In the genomic region with DNA sequence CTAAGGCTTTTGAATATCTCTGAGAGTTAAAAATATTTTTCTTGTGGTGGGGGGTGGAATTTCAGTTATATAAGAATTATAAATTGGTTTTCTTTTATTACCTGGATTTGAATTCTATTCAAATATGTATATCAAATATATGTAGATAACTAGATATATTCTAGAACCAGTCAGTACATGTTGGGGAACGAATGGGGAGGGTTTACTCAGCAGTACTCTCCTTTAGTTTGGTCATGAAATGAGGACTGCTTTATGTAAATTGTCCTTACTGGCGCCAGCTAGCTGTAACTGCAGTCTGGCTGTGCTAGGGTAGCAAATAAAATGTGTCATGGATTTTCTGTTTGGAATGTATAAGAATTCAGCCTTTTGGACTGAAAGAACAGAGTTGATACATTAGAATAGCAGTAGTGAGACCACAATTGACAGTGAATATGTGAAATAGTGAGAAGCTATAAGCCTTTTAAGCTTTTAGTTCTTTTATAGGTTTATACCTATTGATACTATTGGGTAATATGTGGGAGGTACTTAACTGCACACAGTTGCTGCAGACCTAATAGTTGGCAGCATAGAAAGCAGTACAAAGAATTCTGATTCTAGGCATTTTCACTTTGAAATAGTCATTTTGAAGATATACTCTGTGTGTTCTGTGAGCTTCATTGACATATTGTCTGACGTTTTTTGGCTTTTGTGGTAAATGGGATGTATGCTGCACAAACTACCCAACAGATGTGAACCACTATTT, we compare ENCODE assay signal across 8 cellular contexts. TPM values are rescaled to one million over a fixed set of nuclear protein-coding genes. Genes with fewer than 3 reads are reported as not detected.
DNase-seq lines count a peak whose midpoint lies in the region; ATAC-seq lines count a peak whose summit lies in the region.

No MANE protein-coding gene starts in this region.

- peaks cover 40% of the 10 kb centered on the region for H3K36me3 Mint-ChIP-seq in activated CD4-positive, alpha-beta T cell treated with anti-CD3 and anti-CD28 coated beads for 36 hours (ENCODE audit: low read depth)
- H3K36me3 Mint-ChIP-seq in stimulated activated naive CD8-positive, alpha-beta T cell treated with anti-CD3 and anti-CD28 coated beads, Interleukin-15, Interleukin-2, amounts not matched to agents 100 ng/mL and 50 ng/mL, for 24 hours (ENCODE audit: low read depth), result peaks cover 50% of the 10 kb centered on the region

- intact Hi-C loops in activated CD4-positive, alpha-beta T cell treated with anti-CD3 and anti-CD28 coated beads for 36 hours (cut with DNase I, micrococcal nuclease), result loop anchor here (1.0 to 10.0 kb wide), 10 partner anchors 9 to 558 kb away; a partner anchor contains a TSS

- H3K27ac ChIP-seq in caudate nucleus (ENCODE audit: low read depth, low read length), result peak overlapping the region; percentile 7

- ATAC-seq in activated CD4-positive, alpha-beta T cell treated with anti-CD3 and anti-CD28 coated beads for 36 hours, result peak; percentile 82
- peak; percentile 59 for ATAC-seq in GM21619 (IDR thresholded peaks at IDR 0.05; ENCODE audit: unreplicated experiment)

- peak overlapping the region; percentile 96 for H3K27ac Mint-ChIP-seq in activated CD4-positive, alpha-beta T cell treated with anti-CD3 and anti-CD28 coated beads for 36 hours
- H3K27ac Mint-ChIP-seq in stimulated activated naive CD8-positive, alpha-beta T cell treated with anti-CD3 and anti-CD28 coated beads, Interleukin-15, Interleukin-2, amounts not matched to agents 100 ng/mL and 50 ng/mL, for 24 hours, result peak overlapping the region; percentile 91

- peak overlapping the region; percentile 71 for H3K4me3 Mint-ChIP-seq in activated CD4-positive, alpha-beta T cell treated with anti-CD3 and anti-CD28 coated beads for 36 hours
- peak overlapping the region; percentile 79 for H3K4me3 Mint-ChIP-seq in stimulated activated naive CD8-positive, alpha-beta T cell treated with anti-CD3 and anti-CD28 coated beads, Interleukin-15, Interleukin-2, amounts not matched to agents 100 ng/mL and 50 ng/mL, for 24 hours

- peaks cover 4% of the 10 kb centered on the region for H3K9me3 Mint-ChIP-seq in activated CD4-positive, alpha-beta T cell treated with anti-CD3 and anti-CD28 coated beads for 36 hours (ENCODE audit: low read depth)
- peaks cover 7% of the 10 kb centered on the region for H3K9me3 Mint-ChIP-seq in stimulated activated naive CD8-positive, alpha-beta T cell treated with anti-CD3 and anti-CD28 coated beads, Interleukin-15, Interleukin-2, amounts not matched to agents 100 ng/mL and 50 ng/mL, for 24 hours

- DNase-seq in activated CD4-positive, alpha-beta T cell treated with anti-CD3 and anti-CD28 coated beads for 36 hours, result peak; percentile 66
- no peak for DNase-seq in activated CD4-positive, alpha-beta T cell treated with anti-CD3 and anti-CD28 coated beads, Interleukin-2, amount 50 U/mL, for 48 hours
- DNase-seq in HuH-7.5 (ENCODE audit: low spot score) (peak; percentile 22), RPMI7951 (ENCODE audit: low read depth) (peak; percentile 72), caudate nucleus (lab: John Stamatoyannopoulos, UW) (peak in 7 of 61 donors; percentile 3 to 83 (median 24)), kidney glomerular epithelial cell (lab: John Stamatoyannopoulos, UW) (peak; percentile 74)

- POLR2A ChIA-PET in activated CD4-positive, alpha-beta T cell treated with anti-CD3 and anti-CD28 coated beads for 36 hours (lab: Charles Lee), result interaction anchor here (0.6 to 4.3 kb wide), 10 partner anchors 9 to 376 kb away, joined by 3 to 27 read pairs (median 4); a partner anchor contains a TSS

- CTCF ChIA-PET in activated CD4-positive, alpha-beta T cell treated with anti-CD3 and anti-CD28 coated beads for 36 hours (lab: Charles Lee), result interaction anchor here (0.8 to 5.1 kb wide), 13 partner anchors 10 to 139 kb away, joined by 3 to 44 read pairs (median 5); a partner anchor contains a TSS

- peaks cover 77% of the 10 kb centered on the region for H3K4me1 Mint-ChIP-seq in activated CD4-positive, alpha-beta T cell treated with anti-CD3 and anti-CD28 coated beads for 36 hours
- peaks cover 96% of the 10 kb centered on the region for H3K4me1 Mint-ChIP-seq in stimulated activated naive CD8-positive, alpha-beta T cell treated with anti-CD3 and anti-CD28 coated beads, Interleukin-15, Interleukin-2, amounts not matched to agents 100 ng/mL and 50 ng/mL, for 24 hours (ENCODE audit: low read depth)

- no peaks in the 10 kb centered on the region for H3K27me3 Mint-ChIP-seq in activated CD4-positive, alpha-beta T cell treated with anti-CD3 and anti-CD28 coated beads for 36 hours
- no peaks in the 10 kb centered on the region for H3K27me3 Mint-ChIP-seq in stimulated activated naive CD8-positive, alpha-beta T cell treated with anti-CD3 and anti-CD28 coated beads, Interleukin-15, Interleukin-2, amounts not matched to agents 100 ng/mL and 50 ng/mL, for 24 hours

RNA-seq across cellular contexts. Expression of a gene that starts 29.0 kb away (rescaled TPM):
- total RNA-seq in activated CD4-positive, alpha-beta T cell treated with anti-CD3 and anti-CD28 coated beads for 36 hours, result 100 to 1,000 TPM in 1 of 2 experiments, 10 to 100 TPM in 1; 81.3 to 101 TPM
- 31.2 and 41.3 TPM in 2 replicates for total RNA-seq in RPMI7951 (2014; rRNA removed; shearing (Covaris generic))

Comparison
In these comparisons a context has a peak if more than half of its experiments do, and no peak if none do; other contexts are left out.
1. DNase-seq: peak in activated CD4-positive, alpha-beta T cell treated with anti-CD3 and anti-CD28 coated beads for 36 hours (single experiment), HuH-7.5 (single experiment), RPMI7951 (single experiment) and kidney glomerular epithelial cell (single experiment); none in activated CD4-positive, alpha-beta T cell treated with anti-CD3 and anti-CD28 coated beads, Interleukin-2, amount 50 U/mL, for 48 hours (0 of 2).